ENCODE assay signal across 19 cellular contexts in genomic region chr2:180571559-180571958, GRCh38.
DNase-seq lines count a peak whose midpoint lies in the region; ATAC-seq and TF ChIP-seq lines count a peak whose summit lies in the region.
"Had no signal": no experiment of that assay in that cellular context is flagged by ENCODE, and none has a peak within 500 bp of the region (broad histone marks: within the 10 kb centered on the region; RNA-seq: fewer than 3 reads in every experiment).

No MANE protein-coding gene starts in this region.

- H3K9me2 ChIP-seq in SK-N-SH: no peaks in the 10 kb centered on the region

- ATAC-seq in GM18505 (IDR thresholded peaks at IDR 0.05; ENCODE audit: unreplicated experiment) (no peak), psoas muscle (no peak)

- H3K4me1 ChIP-seq in SK-N-SH (ENCODE audit: control insufficient read depth in 1 of 2, insufficient read depth in 2 of 2, low read depth in 1 of 2, low read length in 1 of 2): no peaks in the 10 kb centered on the region
- no peaks in the 10 kb centered on the region for H3K4me1 ChIP-seq in psoas muscle
- H3K4me1 ChIP-seq: esophagus muscularis mucosa, thyroid gland had no signal

- TF ChIP-seq POLR2A in GM18505 (IDR thresholded peaks at IDR 0.05; ENCODE audit: borderline replicate concordance, extremely low read depth, insufficient read depth, insufficient read length): no peak

- no peak for TF ChIP-seq RAD21 in SK-N-SH (IDR thresholded peaks at IDR 0.05; ENCODE audit: low read length)

- H2AFZ ChIP-seq in SK-N-SH (ENCODE audit: low read depth): 0 out of 2 replicates have a peak overlapping the region, but pooled peaks have one; percentile 21

- WGBS in SK-N-SH (ENCODE audit: low lambda C conversion rate): 46% methylated on average over 2 of the region's 2 CpGs
- 26 to 50% (median 37%) methylated on average over 2 of the region's 2 CpGs for WGBS in psoas muscle, 3 donors

- H3K27me3 ChIP-seq in SK-N-SH (ENCODE audit: insufficient read depth) (no peaks in the 10 kb centered on the region), psoas muscle (ENCODE audit: insufficient read depth in 3 of 3, low read length in 2 of 3) (no peaks in the 10 kb centered on the region)
- H3K27me3 ChIP-seq: dorsolateral prefrontal cortex, esophagus muscularis mucosa, thyroid gland had no signal

- TF ChIP-seq CTCF in SK-N-SH (IDR thresholded peaks at IDR 0.05) (no peak), osteocyte (IDR thresholded peaks at IDR 0.05) (no peak), psoas muscle (IDR thresholded peaks at IDR 0.05) (no peak)

- H3K4me3 ChIP-seq in SK-N-SH (ENCODE audit: low read depth in 2 of 2, low read length in 1 of 2) (no peak overlapping the region), psoas muscle (no peak overlapping the region)
- H3K4me3 ChIP-seq: dorsolateral prefrontal cortex, esophagus muscularis mucosa, thyroid gland had no signal

- H4K20me1 ChIP-seq in SK-N-SH (ENCODE audit: insufficient read depth): no peaks in the 10 kb centered on the region

- H3K9me3 ChIP-seq in SK-N-SH: no peaks in the 10 kb centered on the region
- no peaks in the 10 kb centered on the region for H3K9me3 ChIP-seq in psoas muscle
- H3K9me3 ChIP-seq: esophagus muscularis mucosa, thyroid gland had no signal

- H3K79me2 ChIP-seq in SK-N-SH (ENCODE audit: insufficient read depth): no peaks in the 10 kb centered on the region

- no peak overlapping the region for H3K4me3 Mint-ChIP-seq in osteocyte (ENCODE audit: unreplicated experiment)
- H3K4me3 Mint-ChIP-seq: T-helper 2 cell treated with Interferon-gamma antibody and Interleukin-4, amounts not matched to agents 5 μg/mL and 100 μg/mL, for 36 hours had no signal

- DNase-seq in EL (peak; percentile 70), SK-N-SH (no peak), fibroblast of gingiva (ENCODE audit: low read depth) (peak; percentile 70), osteocyte (ENCODE audit: extremely low spot score, unreplicated experiment) (no peak), NCI-H2107 (lab: John Stamatoyannopoulos, UW) (no peak), psoas muscle (no peak), substantia nigra (lab: John Stamatoyannopoulos, UW) (no peak)
- DNase-seq: activated CD4-positive, CD25-positive, alpha-beta regulatory T cell treated with anti-CD3 and anti-CD28 coated beads, Interleukin-2, amount 50 U/mL, for 72 hours; activated effector memory CD4-positive, alpha-beta T cell treated with Interleukin-2 at 50 U/mL for 16 hours; aorta; dorsolateral prefrontal cortex; NCI-H1436 treated with DMSO at 0.1 percent for 48 hours; SHP77 treated with DMSO at 0.1 percent for 48 hours; thyroid gland had no signal

- no peaks in the 10 kb centered on the region for H3F3A ChIP-seq in SK-N-SH (replicated peaks; ENCODE audit: insufficient read depth)

- peaks cover 7% of the 10 kb centered on the region for H3K9me3 Mint-ChIP-seq in osteocyte (ENCODE audit: unreplicated experiment)
- H3K9me3 Mint-ChIP-seq: T-helper 2 cell treated with Interferon-gamma antibody and Interleukin-4, amounts not matched to agents 5 μg/mL and 100 μg/mL, for 36 hours had no signal

- CTCF ChIA-PET in SK-N-SH (lab: Yijun Ruan, JAX): no interaction called here

- no peaks in the 10 kb centered on the region for H3K36me3 Mint-ChIP-seq in osteocyte (ENCODE audit: unreplicated experiment)

- H3K27ac ChIP-seq in SK-N-SH (ENCODE audit: low read depth in 2 of 2, low read length in 1 of 2) (peak overlapping the region; percentile 14 to 34; a peak in 1 of 4 replicates), psoas muscle (no peak overlapping the region), substantia nigra (ENCODE audit: low read depth, low read length, poor library complexity, severe bottlenecking) (no peak overlapping the region)
- H3K27ac ChIP-seq: dorsolateral prefrontal cortex, esophagus muscularis mucosa, HL-60, KMS-11, thyroid gland had no signal

- intact Hi-C loops in psoas muscle (cut with DNase I): no loop called here

- H3K9ac ChIP-seq in SK-N-SH: no peak overlapping the region
- H3K9ac ChIP-seq: KMS-11 had no signal

- H3K27me3 Mint-ChIP-seq in osteocyte (ENCODE audit: unreplicated experiment): no peaks in the 10 kb centered on the region

- POLR2A ChIA-PET in SK-N-SH (lab: Yijun Ruan, JAX): no interaction called here

- H3K36me3 ChIP-seq in SK-N-SH (replicated peaks in 1 of 2; ENCODE audit: control insufficient read depth in 1 of 2, insufficient read depth in 2 of 2, low read length in 1 of 2) (no peaks in the 10 kb centered on the region), psoas muscle (ENCODE audit: insufficient read depth in 1 of 2, low read depth in 1 of 2) (no peaks in the 10 kb centered on the region)
- H3K36me3 ChIP-seq: esophagus muscularis mucosa, thyroid gland had no signal

- TF ChIP-seq EP300 in SK-N-SH (IDR thresholded peaks at IDR 0.05; ENCODE audit: borderline replicate concordance in 1 of 2, low read depth in 1 of 2, low read length in 1 of 2): no peak

- H3K4me1 Mint-ChIP-seq in osteocyte (ENCODE audit: unreplicated experiment): peaks cover 9% of the 10 kb centered on the region

- H3K27ac Mint-ChIP-seq in osteocyte (ENCODE audit: unreplicated experiment): peak overlapping the region; percentile 45
- H3K27ac Mint-ChIP-seq: T-helper 2 cell treated with Interferon-gamma antibody and Interleukin-4, amounts not matched to agents 5 μg/mL and 100 μg/mL, for 36 hours had no signal

- H3K4me2 ChIP-seq in SK-N-SH: no peak overlapping the region
- H3K4me2 ChIP-seq: KMS-11 had no signal

TF ChIP-seq in SK-N-SH, 30 proteins besides CTCF, POLR2A, EP300 and RAD21 (continues in another document):
- TF ChIP-seq RFX5 (IDR thresholded peaks at IDR 0.05; ENCODE audit: low read length) (no peak), TCF12 (IDR thresholded peaks at IDR 0.05) (peak; percentile 74), RXRA (IDR thresholded peaks at IDR 0.05; ENCODE audit: borderline replicate concordance, low read depth) (no peak), MXI1 (IDR thresholded peaks at IDR 0.05; ENCODE audit: low read depth, low read length) (no peak), TEAD4 (IDR thresholded peaks at IDR 0.05; ENCODE audit: borderline replicate concordance, insufficient read depth) (no peak), PBX3 (IDR thresholded peaks at IDR 0.05) (0 out of 2 replicates have a peak, but pooled peaks have one; percentile 18), EZH2phosphoT487 (IDR thresholded peaks at IDR 0.05; ENCODE audit: borderline replicate concordance, low read depth) (no peak), SMC3 (IDR thresholded peaks at IDR 0.05; ENCODE audit: low read depth, low read length) (no peak), REST (IDR thresholded peaks at IDR 0.05; ENCODE audit: low read depth, low read length) (no peak), MEF2A (IDR thresholded peaks at IDR 0.05; ENCODE audit: borderline replicate concordance, low read depth) (no peak), ELF1 (IDR thresholded peaks at IDR 0.05) (no peak), GABPA (IDR thresholded peaks at IDR 0.05; ENCODE audit: low read depth) (no peak), MAX (IDR thresholded peaks at IDR 0.05; ENCODE audit: low read depth) (no peak), POLR2AphosphoS5 (IDR thresholded peaks at IDR 0.05; ENCODE audit: low read depth, low read length) (no peak), FOSL2 (IDR thresholded peaks at IDR 0.05; ENCODE audit: borderline replicate concordance, low read depth) (no peak), NRF1 (IDR thresholded peaks at IDR 0.05; ENCODE audit: low read depth, low read length) (no peak), FOXJ3 (CRISPR knock-in tag; IDR thresholded peaks at IDR 0.05) (no peak), JUND (IDR thresholded peaks at IDR 0.05) (0 out of 2 replicates have a peak, but pooled peaks have one; percentile 17)

Comparison
In these comparisons a context has a peak if more than half of its experiments do, and no peak if none do; other contexts are left out.
1. DNase-seq: peak in EL (single experiment) and fibroblast of gingiva (single experiment); none in SK-N-SH (single experiment), osteocyte (single experiment), NCI-H2107 (single experiment), psoas muscle (0 of 2) and substantia nigra (0 of 49).
2. H3K27ac ChIP-seq: peak in SK-N-SH (2 of 2); none in psoas muscle (single experiment) and substantia nigra (single experiment).